ENCODE assay signal across 8 cellular contexts in the genomic region with DNA sequence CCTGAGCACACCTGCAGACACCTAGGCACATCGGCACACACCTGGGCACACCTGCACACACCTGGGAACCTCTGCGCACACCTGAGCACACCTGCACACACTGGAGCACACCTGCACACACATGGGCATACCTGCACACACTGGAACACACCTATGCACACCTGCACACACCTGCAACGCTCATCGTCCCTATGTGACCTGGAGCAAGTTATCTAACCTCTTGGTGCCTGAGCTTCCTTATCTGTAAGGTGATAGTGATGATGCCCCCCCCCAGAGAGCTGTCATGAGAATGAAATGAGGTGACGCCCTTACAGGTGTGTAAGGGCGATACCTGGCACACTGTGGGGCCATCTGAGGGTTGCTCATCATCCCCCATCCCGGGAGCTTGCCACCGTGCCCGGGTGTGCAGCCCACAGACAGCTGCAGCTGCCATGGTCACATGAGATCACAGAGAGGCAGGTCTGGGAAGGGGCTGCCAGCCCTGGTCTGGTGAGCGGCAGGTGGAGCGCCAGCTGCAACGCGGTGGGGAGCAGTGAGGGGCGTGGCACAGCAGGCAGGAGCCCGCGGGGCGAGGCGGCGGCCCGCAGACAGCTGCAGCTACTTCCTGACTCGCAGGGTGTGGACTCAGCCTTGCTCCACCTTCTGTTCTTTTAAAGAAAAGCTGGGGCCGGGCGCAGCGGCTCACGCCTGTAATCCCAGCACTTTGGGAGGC.
DNase-seq lines count a peak whose midpoint lies in the region; ATAC-seq lines count a peak whose summit lies in the region.
"Had no signal": no experiment of that assay in that cellular context is flagged by ENCODE, and none has a peak within 500 bp of the region (broad histone marks: within the 10 kb centered on the region; RNA-seq: fewer than 3 reads in every experiment).

No MANE protein-coding gene starts in this region.

- H3K4me3 Mint-ChIP-seq in stimulated activated effector memory CD8-positive, alpha-beta T cell treated with anti-CD3 and anti-CD28 coated beads, Interleukin-12 subunit alpha, Interleukin-12 subunit beta, amount 100 ng/mL, for 72 hours, result peak overlapping the region; percentile 61
- H3K4me3 Mint-ChIP-seq: neural crest cell had no signal

- no peaks in the 10 kb centered on the region for H3K36me3 Mint-ChIP-seq in stimulated activated effector memory CD8-positive, alpha-beta T cell treated with anti-CD3 and anti-CD28 coated beads, Interleukin-12 subunit alpha, Interleukin-12 subunit beta, amount 100 ng/mL, for 72 hours

- H3K27ac Mint-ChIP-seq in stimulated activated effector memory CD8-positive, alpha-beta T cell treated with anti-CD3 and anti-CD28 coated beads, Interleukin-12 subunit alpha, Interleukin-12 subunit beta, amount 100 ng/mL, for 72 hours, result peak overlapping the region; percentile 45

- ATAC-seq in GM18868 (IDR thresholded peaks at IDR 0.05; ENCODE audit: unreplicated experiment) (peak; percentile 62), HG03521 (IDR thresholded peaks at IDR 0.05; ENCODE audit: unreplicated experiment) (peak; percentile 62)
- peak; percentile 82 for ATAC-seq in stimulated activated effector memory CD8-positive, alpha-beta T cell treated with anti-CD3 and anti-CD28 coated beads, Interleukin-12 subunit alpha, Interleukin-12 subunit beta, amount 100 ng/mL, for 72 hours

- DNase-seq in NCI-H748 treated with DMSO at 0.1 percent for 48 hours (lab: John Stamatoyannopoulos, UW) (peak; percentile 92), activated T-cell treated with anti-CD3 and anti-CD28 coated beads for 1 hour (ENCODE audit: low read depth) (peak; percentile 46), iPS-NIHi7 (ENCODE audit: extremely low spot score) (peak; percentile 63), middle frontal gyrus (ENCODE audit: extremely low spot score, low spot score) (no peak)
- DNase-seq in stimulated activated effector memory CD8-positive, alpha-beta T cell treated with anti-CD3 and anti-CD28 coated beads, Interleukin-12 subunit alpha, Interleukin-12 subunit beta, amount 100 ng/mL, for 72 hours (ENCODE audit: low spot score in 2 of 2), result peak in 1 of 2 donors; percentile 20

- peaks cover 32% of the 10 kb centered on the region for H3K4me1 Mint-ChIP-seq in stimulated activated effector memory CD8-positive, alpha-beta T cell treated with anti-CD3 and anti-CD28 coated beads, Interleukin-12 subunit alpha, Interleukin-12 subunit beta, amount 100 ng/mL, for 72 hours

- no peaks in the 10 kb centered on the region for H3K9me3 Mint-ChIP-seq in stimulated activated effector memory CD8-positive, alpha-beta T cell treated with anti-CD3 and anti-CD28 coated beads, Interleukin-12 subunit alpha, Interleukin-12 subunit beta, amount 100 ng/mL, for 72 hours
- H3K9me3 Mint-ChIP-seq: neural crest cell had no signal
